10 cellular contexts compared by ENCODE assay signal in genomic region chr3:45592405-45592804, GRCh38. TPM values are rescaled to one million over a fixed set of nuclear protein-coding genes. Genes with fewer than 3 reads are reported as not detected.
DNase-seq lines count a peak whose midpoint lies in the region; ATAC-seq, FAIRE-seq and TF ChIP-seq lines count a peak whose summit lies in the region.
"Had no signal": no experiment of that assay in that cellular context is flagged by ENCODE, and none has a peak within 500 bp of the region (broad histone marks: within the 10 kb centered on the region; RNA-seq: fewer than 3 reads in every experiment).

No MANE protein-coding gene starts in this region.

- no peaks in the 10 kb centered on the region for H3K9me2 ChIP-seq in OCI-LY7 (ENCODE audit: insufficient read depth, low read length)

- H3K27me3 Mint-ChIP-seq in activated naive CD4-positive, alpha-beta T cell treated with anti-CD3 and anti-CD28 coated beads, Interleukin-2, amount 10 ng/mL, durations not matched to agents 7 days and 5 days: peaks cover 24% of the 10 kb centered on the region
- no peaks in the 10 kb centered on the region for H3K27me3 Mint-ChIP-seq in stimulated activated memory B cell treated with anti-CD40 and anti-IgM and Interleukin-4, amounts not matched to agents 10 μg/mL and 1 μg/mL and 100 μg/mL, for 72 hours

- H3K36me3 Mint-ChIP-seq in activated naive CD4-positive, alpha-beta T cell treated with anti-CD3 and anti-CD28 coated beads, Interleukin-2, amount 10 ng/mL, durations not matched to agents 7 days and 5 days: peaks cover 15% of the 10 kb centered on the region
- H3K36me3 Mint-ChIP-seq in stimulated activated memory B cell treated with anti-CD40 and anti-IgM and Interleukin-4, amounts not matched to agents 10 μg/mL and 1 μg/mL and 100 μg/mL, for 72 hours: peaks cover 4% of the 10 kb centered on the region

- H2AFZ ChIP-seq in OCI-LY7 (ENCODE audit: low read length): no peak overlapping the region

- POLR2A ChIA-PET in OCI-LY7 (lab: Charles Lee): interaction anchor here (0.6 kb wide), 1 partner anchor 57 kb away, joined by 3 read pairs; no protein-coding TSS in a partner anchor

- H3K27ac ChIP-seq in OCI-LY7 (ENCODE audit: low read depth, low read length, poor library complexity, severe bottlenecking) (no peak overlapping the region), lower lobe of right lung (peak overlapping the region; percentile 94)

- TF ChIP-seq CTCF in OCI-LY7 (conservative IDR thresholded peaks at IDR 0.05; ENCODE audit: low read length) (no peak), lower lobe of right lung (IDR thresholded peaks at IDR 0.05) (no peak), D721Med (IDR thresholded peaks at IDR 0.05; ENCODE audit: insufficient read depth, missing control alignments) (no peak)

- H3K27ac Mint-ChIP-seq in activated naive CD4-positive, alpha-beta T cell treated with anti-CD3 and anti-CD28 coated beads, Interleukin-2, amount 10 ng/mL, durations not matched to agents 7 days and 5 days: peak overlapping the region; percentile 72
- peak overlapping the region; percentile 83 for H3K27ac Mint-ChIP-seq in stimulated activated memory B cell treated with anti-CD40 and anti-IgM and Interleukin-4, amounts not matched to agents 10 μg/mL and 1 μg/mL and 100 μg/mL, for 72 hours

- H3K9me3 Mint-ChIP-seq in activated naive CD4-positive, alpha-beta T cell treated with anti-CD3 and anti-CD28 coated beads, Interleukin-2, amount 10 ng/mL, durations not matched to agents 7 days and 5 days: no peaks in the 10 kb centered on the region
- H3K9me3 Mint-ChIP-seq in stimulated activated memory B cell treated with anti-CD40 and anti-IgM and Interleukin-4, amounts not matched to agents 10 μg/mL and 1 μg/mL and 100 μg/mL, for 72 hours: no peaks in the 10 kb centered on the region

- H3K36me3 ChIP-seq in OCI-LY7 (ENCODE audit: insufficient read depth, low read length) (no peaks in the 10 kb centered on the region), lower lobe of right lung (no peaks in the 10 kb centered on the region)
- H3K36me3 ChIP-seq: stomach had no signal

- BruUV-seq in OCI-LY7 (replicated peaks; lab: Mats Ljungman, UMichigan): no TSS peak

- H3K27me3 ChIP-seq in lower lobe of right lung (ENCODE audit: low read depth): no peaks in the 10 kb centered on the region
- H3K27me3 ChIP-seq: stomach had no signal

- peak overlapping the region; percentile 86 for H3K4me2 ChIP-seq in OCI-LY7 (ENCODE audit: low read length)

- no peak overlapping the region for H3K4me3 ChIP-seq in OCI-LY7 (ENCODE audit: low read depth, low read length, poor library complexity, severe bottlenecking)
- H3K4me3 ChIP-seq in lower lobe of right lung: no peak overlapping the region

- H3K4me1 Mint-ChIP-seq in activated naive CD4-positive, alpha-beta T cell treated with anti-CD3 and anti-CD28 coated beads, Interleukin-2, amount 10 ng/mL, durations not matched to agents 7 days and 5 days: peaks cover 48% of the 10 kb centered on the region
- H3K4me1 Mint-ChIP-seq in stimulated activated memory B cell treated with anti-CD40 and anti-IgM and Interleukin-4, amounts not matched to agents 10 μg/mL and 1 μg/mL and 100 μg/mL, for 72 hours: peaks cover 39% of the 10 kb centered on the region

- no peak for DNase-seq in activated naive CD4-positive, alpha-beta T cell treated with anti-CD3 and anti-CD28 coated beads, Interleukin-2, amount 10 ng/mL, durations not matched to agents 7 days and 5 days
- no peak for DNase-seq in activated naive CD4-positive, alpha-beta T cell treated with Interleukin-2 at 50 U/mL for 16 hours
- DNase-seq in OCI-LY7 (ENCODE audit: low spot score) (no peak), lower lobe of right lung (no peak), DMS 273 treated with DMSO at 0.1 percent for 48 hours (lab: John Stamatoyannopoulos, UW) (no peak), GF-D8 (lab: John Stamatoyannopoulos, UW) (no peak), D721Med (ENCODE audit: insufficient read length, low spot score) (no peak)

- no peak for ATAC-seq in lower lobe of right lung
- ATAC-seq in stimulated activated memory B cell treated with anti-CD40 and anti-IgM and Interleukin-4, amounts not matched to agents 10 μg/mL and 1 μg/mL and 100 μg/mL, for 72 hours: no peak

- CTCF ChIA-PET in activated naive CD4-positive, alpha-beta T cell treated with anti-CD3 and anti-CD28 coated beads, Interleukin-2, amount 10 ng/mL, durations not matched to agents 7 days and 5 days (lab: Charles Lee): interaction anchor here (1.0 to 2.8 kb wide), 2 partner anchors 64 to 68 kb away, joined by 3 to 10 read pairs; no protein-coding TSS in a partner anchor
- CTCF ChIA-PET in OCI-LY7 (lab: Charles Lee; ENCODE audit: unreplicated experiment): no interaction called here

- H3K4me3 Mint-ChIP-seq in activated naive CD4-positive, alpha-beta T cell treated with anti-CD3 and anti-CD28 coated beads, Interleukin-2, amount 10 ng/mL, durations not matched to agents 7 days and 5 days: no peak overlapping the region
- H3K4me3 Mint-ChIP-seq in stimulated activated memory B cell treated with anti-CD40 and anti-IgM and Interleukin-4, amounts not matched to agents 10 μg/mL and 1 μg/mL and 100 μg/mL, for 72 hours: no peak overlapping the region

- no peaks in the 10 kb centered on the region; the same call in 1 of the 2 replicates for H3K79me2 ChIP-seq in OCI-LY7 (ENCODE audit: insufficient read depth, low read depth, low read length)

- H3K4me1 ChIP-seq in OCI-LY7 (ENCODE audit: insufficient read depth, low read length, poor library complexity, severe bottlenecking): peaks cover 45% of the 10 kb centered on the region
- peaks cover 40% of the 10 kb centered on the region for H3K4me1 ChIP-seq in lower lobe of right lung

- intact Hi-C loops in OCI-LY7 (cut with micrococcal nuclease; ENCODE audit: unreplicated experiment) (no loop called here), lower lobe of right lung (cut with DNase I) (no loop called here)

- no peak for FAIRE-seq in D721Med (lab: Jason Lieb, UNC)
- FAIRE-seq: small intestine had no signal

- H3K9me3 ChIP-seq in OCI-LY7 (ENCODE audit: low read length) (no peaks in the 10 kb centered on the region), lower lobe of right lung (no peaks in the 10 kb centered on the region)
- H3K9me3 ChIP-seq: stomach had no signal

- 0 out of 2 replicates have a peak, but pooled peaks cover 6% of the 10 kb centered on the region for H4K20me1 ChIP-seq in OCI-LY7 (ENCODE audit: insufficient read depth, low read length)

RNA-seq across cellular contexts. Expression of gene LIMD1, which starts 2.1 kb away (rescaled TPM):
- total RNA-seq in OCI-LY7 (2014; rRNA removed; shearing (Covaris generic)): 8.6 and 11.0 TPM in 2 replicates
- total RNA-seq in OCI-LY7 (2022): 12.4 and 15.5 TPM in 2 replicates
- 80.6 TPM for total RNA-seq in lower lobe of right lung
